In the genomic region with DNA sequence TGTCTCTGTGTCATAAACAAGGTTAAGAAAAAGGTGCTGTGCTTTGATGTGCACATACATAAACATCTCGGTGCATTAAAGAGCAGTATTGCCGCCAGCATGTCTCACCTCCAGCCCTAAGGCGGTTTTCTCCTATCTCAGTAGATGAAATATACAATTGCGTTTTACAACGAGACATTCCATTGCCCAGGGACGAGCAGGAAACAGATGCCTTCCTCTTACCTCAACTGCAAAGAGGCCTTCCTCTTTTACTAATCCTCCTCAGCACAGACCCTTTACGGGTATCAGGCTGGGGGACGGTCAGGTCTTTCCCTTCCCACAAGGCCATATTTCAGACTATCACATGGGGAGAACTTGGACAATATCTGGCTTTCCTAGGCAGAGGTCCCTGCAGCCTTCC, we compare ENCODE assay signal across 1 cellular context. TPM values are rescaled to one million over a fixed set of nuclear protein-coding genes. Genes with fewer than 3 reads are reported as not detected.
"Had no signal": no experiment of that assay in that cellular context is flagged by ENCODE, and none has a peak within 500 bp of the region (broad histone marks: within the 10 kb centered on the region; RNA-seq: fewer than 3 reads in every experiment).

No MANE protein-coding gene starts in this region.

RNA-seq across cellular contexts. Expression of a gene that starts 41.3 kb away (rescaled TPM):
- total RNA-seq: MCF 10A had no signal
